Comparison of ENCODE assay signal across 9 cellular contexts in genomic region chr7:5689716-5690115, GRCh38.
DNase-seq lines count a peak whose midpoint lies in the region; ATAC-seq and TF ChIP-seq lines count a peak whose summit lies in the region.
"Had no signal": no experiment of that assay in that cellular context is flagged by ENCODE, and none has a peak within 500 bp of the region (broad histone marks: within the 10 kb centered on the region; RNA-seq: fewer than 3 reads in every experiment).

No MANE protein-coding gene starts in this region.

- H3K9me3 ChIP-seq in A673 (ENCODE audit: low read depth, low read length, poor library complexity, severe bottlenecking) (no peaks in the 10 kb centered on the region), GM23248 (ENCODE audit: low read depth) (no peaks in the 10 kb centered on the region), neutrophil (no peaks in the 10 kb centered on the region)

- H2AFZ ChIP-seq in GM23248, result no peak overlapping the region

- peaks cover 4% of the 10 kb centered on the region for H3K36me3 ChIP-seq in A673 (ENCODE audit: insufficient read depth, low read length, poor library complexity, severe bottlenecking)
- H3K36me3 ChIP-seq in GM23248 (ENCODE audit: low read depth), result no peaks in the 10 kb centered on the region; the same call in 1 of the 2 replicates
- peaks cover 12% of the 10 kb centered on the region for H3K36me3 ChIP-seq in neutrophil

- H3K4me2 ChIP-seq in GM23248 (ENCODE audit: unreplicated experiment), result peak overlapping the region; percentile 68

- H3K9me2 ChIP-seq in GM23248 (ENCODE audit: insufficient read depth), result no peaks in the 10 kb centered on the region

- H3K4me1 ChIP-seq in A673 (ENCODE audit: insufficient read depth, low read length, poor library complexity, severe bottlenecking) (peaks cover 18% of the 10 kb centered on the region), GM23248 (ENCODE audit: insufficient read depth) (peaks cover 67% of the 10 kb centered on the region), neutrophil (ENCODE audit: control insufficient read depth in 1 of 2, insufficient read depth in 1 of 2, low read depth in 1 of 2, low read length in 1 of 2) (peaks cover 69 to 75% of the 10 kb centered on the region in 2 experiments)

- BruUV-seq in A673 (replicated peaks; lab: Mats Ljungman, UMichigan), result no TSS peak

- DNase-seq in A673 (ENCODE audit: low spot score), result no peak
- DNase-seq in GM23248, result peak; percentile 38
- DNase-seq in cardiac fibroblast (ENCODE audit: low read depth in 2 of 2), result peak; percentile 42 to 69
- no peak for DNase-seq in lower leg skin (ENCODE audit: low spot score in 2 of 2)
- no peak for DNase-seq in ecto neural progenitor cell (ENCODE audit: low spot score)
- DNase-seq in stimulated activated CD4-positive, alpha-beta T cell treated with anti-CD3 and anti-CD28 coated beads, Interleukin-4, amount 100 ng/mL, for 1 hour, result no peak
- DNase-seq: DMS153 had no signal

- POLR2A ChIA-PET in A673 (lab: Charles Lee; ENCODE audit: low non-redundant PET), result no interaction called here

- H3K27ac ChIP-seq in A673 (ENCODE audit: low read depth, low read length, poor library complexity, severe bottlenecking), result peak overlapping the region; percentile 21
- peak overlapping the region; percentile 99 for H3K27ac ChIP-seq in GM23248
- H3K27ac ChIP-seq in neutrophil, result peak overlapping the region; percentile 90

- peaks cover 62% of the 10 kb centered on the region for H3F3A ChIP-seq in GM23248 (ENCODE audit: insufficient read depth)

- TF ChIP-seq POLR2A in lower leg skin (IDR thresholded peaks at IDR 0.05), result no peak

- CTCF ChIA-PET in A673 (lab: Charles Lee), result no interaction called here

- H3K9ac ChIP-seq in GM23248, result peak overlapping the region; percentile 64

- H3K79me2 ChIP-seq in GM23248 (ENCODE audit: insufficient read depth), result peaks cover 54% of the 10 kb centered on the region

- in situ Hi-C loops in GM23248 (cut with MboI), result loop anchor here (25.0 kb wide), 1 partner anchor 452 kb away; no protein-coding TSS in a partner anchor

- TF ChIP-seq CTCF in A673 (conservative IDR thresholded peaks at IDR 0.05; ENCODE audit: low read depth, low read length) (no peak), cardiac fibroblast (IDR thresholded peaks at IDR 0.05; ENCODE audit: low read depth, low read length) (no peak), neutrophil (IDR thresholded peaks at IDR 0.05) (no peak), lower leg skin (IDR thresholded peaks at IDR 0.05) (no peak)

- H3K27me3 ChIP-seq in A673 (replicated peaks; ENCODE audit: insufficient read depth, low read depth, low read length, poor library complexity), result no peaks in the 10 kb centered on the region
- H3K27me3 ChIP-seq in GM23248 (replicated peaks; ENCODE audit: insufficient read depth), result no peaks in the 10 kb centered on the region
- H3K27me3 ChIP-seq in neutrophil, result no peaks in the 10 kb centered on the region

- no peak for ATAC-seq in HG03565 (IDR thresholded peaks at IDR 0.05; ENCODE audit: unreplicated experiment)

- no peak overlapping the region for H3K4me3 ChIP-seq in A673 (ENCODE audit: low read depth, low read length, poor library complexity, severe bottlenecking)
- H3K4me3 ChIP-seq in GM23248, result peak overlapping the region; percentile 52
- H3K4me3 ChIP-seq in cardiac fibroblast (replicated peaks in 1 of 2; ENCODE audit: low read depth in 2 of 2, low read length in 2 of 2), result no peak overlapping the region
- no peak overlapping the region for H3K4me3 ChIP-seq in neutrophil (ENCODE audit: low read depth in 1 of 2, low read length in 1 of 2)
- H3K4me3 ChIP-seq in lower leg skin (ENCODE audit: low read depth, poor library complexity, severe bottlenecking), result no peak overlapping the region

- intact Hi-C loops in A673 (cut with micrococcal nuclease; ENCODE audit: unreplicated experiment) (no loop called here), lower leg skin (cut with DNase I; ENCODE audit: low total_unique reads) (no loop called here)

- H4K20me1 ChIP-seq in GM23248 (ENCODE audit: insufficient read depth), result no peaks in the 10 kb centered on the region

- WGBS in GM23248 (ENCODE audit: low coverage in 1 of 2, low lambda C conversion rate in 2 of 2, missing lambda C conversion rate in 2 of 2), 2 experiments, result 78 to 80% methylated on average over 10 of the region's 10 CpGs
- WGBS in lower leg skin, 2 donors, result 90 to 93% methylated on average over 10 of the region's 10 CpGs

Comparison
In these comparisons a context has a peak if more than half of its experiments do, and no peak if none do; other contexts are left out.
1. DNase-seq: peak in GM23248 (single experiment) and cardiac fibroblast (2 of 2); none in A673 (single experiment), lower leg skin (0 of 2), ecto neural progenitor cell (single experiment) and stimulated activated CD4-positive, alpha-beta T cell treated with anti-CD3 and anti-CD28 coated beads, Interleukin-4, amount 100 ng/mL, for 1 hour (single experiment).
2. H3K27ac ChIP-seq: peak in every context shown above with its lines; median percentile 99 in GM23248; 90 in neutrophil; 21 in A673.